Comparison of ENCODE assay signal across 12 cellular contexts in genomic region chr17:19291646-19292376, GRCh38.
"Had no signal": no experiment of that assay in that cellular context is flagged by ENCODE, and none has a peak within 500 bp of the region (broad histone marks: within the 10 kb centered on the region; RNA-seq: fewer than 3 reads in every experiment).

No MANE protein-coding gene starts in this region.

- H3K36me3 ChIP-seq: adrenal gland, ovary had no signal

- DNase-seq: activated naive CD4-positive, alpha-beta T cell treated with anti-CD3 and anti-CD28 coated beads, Interleukin-2, amount 50 U/mL, for 16 hours; adrenal gland; cerebellar nuclear complex; dermis blood vessel endothelial cell; foreskin melanocyte; left colon; ovary had no signal

- H3K9me3 Mint-ChIP-seq: activated T-helper 2 cell treated with anti-CD3 and anti-CD28 coated beads, Interferon-gamma antibody, Interleukin-2, Interleukin-4, amounts not matched to agents 10 μg/mL and 5 μg/mL and 100 μg/mL, durations not matched to agents 14 hours and 24 hours and 36 hours; stimulated activated memory B cell treated with anti-CD40 and anti-IgM and Interleukin-4, amounts not matched to agents 10 μg/mL and 1 μg/mL and 100 μg/mL, for 72 hours; T-helper 2 cell treated with Interferon-gamma antibody and Interleukin-4, amounts not matched to agents 5 μg/mL and 100 μg/mL, for 36 hours had no signal

- H3K27me3 ChIP-seq: adrenal gland, ovary had no signal

- H3K4me3 Mint-ChIP-seq: stimulated activated memory B cell treated with anti-CD40 and anti-IgM and Interleukin-4, amounts not matched to agents 10 μg/mL and 1 μg/mL and 100 μg/mL, for 72 hours; T-helper 2 cell treated with Interferon-gamma antibody and Interleukin-4, amounts not matched to agents 5 μg/mL and 100 μg/mL, for 36 hours had no signal

- H3K27ac Mint-ChIP-seq: activated T-helper 2 cell treated with anti-CD3 and anti-CD28 coated beads, Interferon-gamma antibody, Interleukin-2, Interleukin-4, amounts not matched to agents 10 μg/mL and 5 μg/mL and 100 μg/mL, durations not matched to agents 14 hours and 24 hours and 36 hours; stimulated activated memory B cell treated with anti-CD40 and anti-IgM and Interleukin-4, amounts not matched to agents 10 μg/mL and 1 μg/mL and 100 μg/mL, for 72 hours; T-helper 2 cell treated with Interferon-gamma antibody and Interleukin-4, amounts not matched to agents 5 μg/mL and 100 μg/mL, for 36 hours had no signal

- H3K9me3 ChIP-seq: adrenal gland, ovary had no signal

- H3K4me3 ChIP-seq: adrenal gland, ovary, skin epidermis had no signal

- ATAC-seq: activated CD4-positive, CD25-positive, alpha-beta regulatory T cell treated with anti-CD3 and anti-CD28 coated beads, Interleukin-2, amount 50 U/mL, for 24 hours; stimulated activated memory B cell treated with anti-CD40 and anti-IgM and Interleukin-4, amounts not matched to agents 10 μg/mL and 1 μg/mL and 100 μg/mL, for 72 hours had no signal
